In genomic region chr3:117019082-117019713, GRCh38 we compare ENCODE assay signal across 8 cellular contexts.
DNase-seq lines count a peak whose midpoint lies in the region; ATAC-seq and TF ChIP-seq lines count a peak whose summit lies in the region.

No MANE protein-coding gene starts in this region.

- H3K27me3 ChIP-seq in A673 (replicated peaks; ENCODE audit: insufficient read depth, low read depth, low read length, poor library complexity) (no peaks in the 10 kb centered on the region), GM06990 (replicated peaks; ENCODE audit: control insufficient read depth, insufficient read depth, low read length) (no peaks in the 10 kb centered on the region), MM.1S (replicated peaks; ENCODE audit: insufficient read depth, low read length) (no peaks in the 10 kb centered on the region), lower lobe of right lung (ENCODE audit: low read depth) (no peaks in the 10 kb centered on the region)

- H3K9me3 ChIP-seq in A673 (ENCODE audit: low read depth, low read length, poor library complexity, severe bottlenecking) = no peaks in the 10 kb centered on the region
- H3K9me3 ChIP-seq in MM.1S (replicated peaks; ENCODE audit: insufficient read depth, low read length) = no peaks in the 10 kb centered on the region
- H3K9me3 ChIP-seq in lower lobe of right lung = no peaks in the 10 kb centered on the region

- H3K4me1 ChIP-seq in A673 (ENCODE audit: insufficient read depth, low read length, poor library complexity, severe bottlenecking) (no peaks in the 10 kb centered on the region), MM.1S (ENCODE audit: low read length) (no peaks in the 10 kb centered on the region), lower lobe of right lung (no peaks in the 10 kb centered on the region)

- CTCF ChIA-PET in A673 (lab: Charles Lee) = interaction anchor here (0.7 to 1.3 kb wide), 3 partner anchors 9 to 531 kb away, joined by 4 read pairs; no protein-coding TSS in a partner anchor

- 0 out of 2 replicates have a peak, but pooled peaks cover 3% of the 10 kb centered on the region for H3F3A ChIP-seq in MM.1S (ENCODE audit: insufficient read depth, low read length)

- no peaks in the 10 kb centered on the region for H4K20me1 ChIP-seq in MM.1S (ENCODE audit: insufficient read depth, low read length)

- intact Hi-C loops in A673 (cut with micrococcal nuclease; ENCODE audit: unreplicated experiment) (loop anchor here (5.0 to 10.0 kb wide), 6 partner anchors 154 to 976 kb away; no protein-coding TSS in a partner anchor), lower lobe of right lung (cut with DNase I) (no loop called here)

- H3K79me2 ChIP-seq in MM.1S (ENCODE audit: low read length) = no peaks in the 10 kb centered on the region

- peak; percentile 81 for TF ChIP-seq CTCF in A673 (conservative IDR thresholded peaks at IDR 0.05; ENCODE audit: low read depth, low read length)
- TF ChIP-seq CTCF in GM06990 (IDR thresholded peaks at IDR 0.05; ENCODE audit: insufficient read depth, low read length, poor library complexity, severe bottlenecking) = peak; percentile 78
- peak; percentile 69 for TF ChIP-seq CTCF in MM.1S (IDR thresholded peaks at IDR 0.05; ENCODE audit: low read length)
- peak; percentile 77 for TF ChIP-seq CTCF in lower lobe of right lung (IDR thresholded peaks at IDR 0.05)
- peak; percentile 87 for TF ChIP-seq CTCF in type B pancreatic cell (conservative IDR thresholded peaks at IDR 0.05)

- POLR2A ChIA-PET in A673 (lab: Charles Lee; ENCODE audit: low non-redundant PET) = no interaction called here

- BruUV-seq in A673 (replicated peaks; lab: Mats Ljungman, UMichigan) = no TSS peak

- H3K9me2 ChIP-seq in MM.1S (replicated peaks; ENCODE audit: insufficient read depth, low read length) = no peaks in the 10 kb centered on the region

- H3K27me3 Mint-ChIP-seq in type B pancreatic cell = no peaks in the 10 kb centered on the region

- H3K36me3 ChIP-seq in A673 (ENCODE audit: insufficient read depth, low read length, poor library complexity, severe bottlenecking) (no peaks in the 10 kb centered on the region), GM06990 (ENCODE audit: control insufficient read depth, insufficient read depth, low read length) (no peaks in the 10 kb centered on the region), MM.1S (replicated peaks; ENCODE audit: insufficient read depth, low read length) (no peaks in the 10 kb centered on the region), lower lobe of right lung (no peaks in the 10 kb centered on the region)

- H2AFZ ChIP-seq in MM.1S (ENCODE audit: low read length) = no peak overlapping the region

- H3K27ac ChIP-seq in A673 (ENCODE audit: low read depth, low read length, poor library complexity, severe bottlenecking) = no peak overlapping the region
- H3K27ac ChIP-seq in MM.1S (ENCODE audit: low read length) = no peak overlapping the region
- H3K27ac ChIP-seq in lower lobe of right lung = no peak overlapping the region

- ATAC-seq in HG02571 (IDR thresholded peaks at IDR 0.05; ENCODE audit: unreplicated experiment) (peak; percentile 66), lower lobe of right lung (peak; percentile 85 to 87)

- DNase-seq in A673 (ENCODE audit: low spot score) (peak; percentile 73), GM06990 (ENCODE audit: extremely low read depth, insufficient read length) (no peak), MM.1S (peak; percentile 54), SHP77 (lab: John Stamatoyannopoulos, UW) (peak; percentile 84 to 86), dermis microvascular lymphatic vessel endothelial cell (ENCODE audit: low read depth in 2 of 2) (peak; percentile 45 to 50), lower lobe of right lung (no peak), type B pancreatic cell (ENCODE audit: extremely low spot score, unreplicated experiment) (peak; percentile 70)

- peak overlapping the region; percentile 70 for H3K4me3 Mint-ChIP-seq in type B pancreatic cell

- H3K36me3 Mint-ChIP-seq in type B pancreatic cell = no peaks in the 10 kb centered on the region

- H3K4me1 Mint-ChIP-seq in type B pancreatic cell (ENCODE audit: unreplicated experiment) = peaks cover 10% of the 10 kb centered on the region

- H3K27ac Mint-ChIP-seq in type B pancreatic cell = peak overlapping the region; percentile 37

- no peak overlapping the region for H3K9ac ChIP-seq in MM.1S (ENCODE audit: low read length)

- H3K4me2 ChIP-seq in MM.1S (ENCODE audit: low read depth, low read length) = no peak overlapping the region

- no peak overlapping the region for H3K4me3 ChIP-seq in A673 (ENCODE audit: low read depth, low read length, poor library complexity, severe bottlenecking)
- no peak overlapping the region for H3K4me3 ChIP-seq in GM06990 (replicated peaks; ENCODE audit: low read depth, low read length)
- H3K4me3 ChIP-seq in MM.1S (ENCODE audit: low read length) = no peak overlapping the region
- H3K4me3 ChIP-seq in lower lobe of right lung = no peak overlapping the region

- H3K9me3 Mint-ChIP-seq in type B pancreatic cell = no peaks in the 10 kb centered on the region

Comparison
In these comparisons a context has a peak if more than half of its experiments do, and no peak if none do; other contexts are left out.
1. DNase-seq: peak in A673 (single experiment), MM.1S (single experiment), SHP77 (2 of 2), dermis microvascular lymphatic vessel endothelial cell (2 of 2) and type B pancreatic cell (single experiment); none in GM06990 (single experiment) and lower lobe of right lung (single experiment).
2. Peak in every context shown above with its lines, with median percentiles within 50 percentile points of each other: CTCF ChIP-seq.